ENCODE assay signal across 1 cellular context in genomic region chr7:116426428-116427156, GRCh38.
A peak's percentile ranks its signal among the peaks of the same experiment; 100 is the strongest.
TF ChIP-seq lines count a peak whose summit lies in the region.

No MANE protein-coding gene starts in this region.

TF ChIP-seq in HEK293, 187 proteins besides CTCF, POLR2A, EP300 and RAD21 (continued from another document and continues in another):
- TF ChIP-seq ZNF518A (tag by site-specific recombination; conservative IDR thresholded peaks at IDR 0.05; ENCODE audit: low read depth) (peak; percentile 35), PBX3 (CRISPR knock-in tag; IDR thresholded peaks at IDR 0.05) (no peak), ZNF404 (tag by site-specific recombination; IDR thresholded peaks at IDR 0.05) (no peak), KLF10 (tag by site-specific recombination; IDR thresholded peaks at IDR 0.05) (peak; percentile 76), ZNF335 (tag by site-specific recombination; conservative IDR thresholded peaks at IDR 0.05) (peak; percentile 67), SP7 (tag by site-specific recombination; IDR thresholded peaks at IDR 0.05) (peak; percentile 84), ZNF433 (tag by site-specific recombination; IDR thresholded peaks at IDR 0.05; ENCODE audit: low read depth) (no peak), BCL11A (tag by site-specific recombination; IDR thresholded peaks at IDR 0.05; ENCODE audit: low read depth) (peak; percentile 90), ZNF510 (tag by site-specific recombination; IDR thresholded peaks at IDR 0.05; ENCODE audit: insufficient replicate concordance) (peak; percentile 5), ZNF248 (tag by site-specific recombination; IDR thresholded peaks at IDR 0.05) (no peak), SP3 (tag by site-specific recombination; IDR thresholded peaks at IDR 0.05) (peak; percentile 35; the same call in 1 of the 2 replicates), ZNF843 (tag by site-specific recombination; IDR thresholded peaks at IDR 0.05) (peak; percentile 98), ZBTB10 (tag by site-specific recombination; IDR thresholded peaks at IDR 0.05) (no peak), ZNF626 (tag by site-specific recombination; IDR thresholded peaks at IDR 0.05) (no peak), KLF17 (tag by site-specific recombination; IDR thresholded peaks at IDR 0.05) (peak; percentile 75), ZNF24 (tag by site-specific recombination; IDR thresholded peaks at IDR 0.05) (peak; percentile 86), ZNF239 (tag by site-specific recombination; IDR thresholded peaks at IDR 0.05) (no peak), ZNF354C (tag by site-specific recombination; IDR thresholded peaks at IDR 0.05; ENCODE audit: borderline replicate concordance, low read depth) (no peak), PRDM2 (tag by site-specific recombination; IDR thresholded peaks at IDR 0.05; ENCODE audit: borderline replicate concordance) (no peak), ZNF514 (tag by site-specific recombination; IDR thresholded peaks at IDR 0.05) (no peak), SP2 (tag by site-specific recombination; IDR thresholded peaks at IDR 0.05) (no peak), ZNF776 (tag by site-specific recombination; IDR thresholded peaks at IDR 0.05; ENCODE audit: borderline replicate concordance) (no peak), ZNF449 (tag by site-specific recombination; IDR thresholded peaks at IDR 0.05) (peak; percentile 38; the same call in 1 of the 2 replicates), ZNF311 (tag by site-specific recombination; IDR thresholded peaks at IDR 0.05; ENCODE audit: borderline replicate concordance) (no peak), ZNF596 (tag by site-specific recombination; IDR thresholded peaks at IDR 0.05) (peak; percentile 36; the same call in 1 of the 2 replicates), SALL2 (tag by site-specific recombination; IDR thresholded peaks at IDR 0.05; ENCODE audit: borderline replicate concordance) (no peak), PRDM6 (tag by site-specific recombination; IDR thresholded peaks at IDR 0.05) (peak; percentile 97), ZNF768 (tag by site-specific recombination; IDR thresholded peaks at IDR 0.05) (no peak), ZNF610 (tag by site-specific recombination; IDR thresholded peaks at IDR 0.05; ENCODE audit: borderline replicate concordance) (no peak; the same call in 1 of the 2 replicates), HOXC10 (CRISPR knock-in tag; IDR thresholded peaks at IDR 0.05) (no peak), FEZF1 (tag by site-specific recombination; IDR thresholded peaks at IDR 0.05) (peak; percentile 95), ZBTB6 (tag by site-specific recombination; IDR thresholded peaks at IDR 0.05) (peak; percentile 45; the same call in 1 of the 2 replicates), ZNF664 (tag by site-specific recombination; IDR thresholded peaks at IDR 0.05) (no peak; the same call in 1 of the 2 replicates)
